28 cellular contexts compared by ENCODE assay signal in the genomic region with DNA sequence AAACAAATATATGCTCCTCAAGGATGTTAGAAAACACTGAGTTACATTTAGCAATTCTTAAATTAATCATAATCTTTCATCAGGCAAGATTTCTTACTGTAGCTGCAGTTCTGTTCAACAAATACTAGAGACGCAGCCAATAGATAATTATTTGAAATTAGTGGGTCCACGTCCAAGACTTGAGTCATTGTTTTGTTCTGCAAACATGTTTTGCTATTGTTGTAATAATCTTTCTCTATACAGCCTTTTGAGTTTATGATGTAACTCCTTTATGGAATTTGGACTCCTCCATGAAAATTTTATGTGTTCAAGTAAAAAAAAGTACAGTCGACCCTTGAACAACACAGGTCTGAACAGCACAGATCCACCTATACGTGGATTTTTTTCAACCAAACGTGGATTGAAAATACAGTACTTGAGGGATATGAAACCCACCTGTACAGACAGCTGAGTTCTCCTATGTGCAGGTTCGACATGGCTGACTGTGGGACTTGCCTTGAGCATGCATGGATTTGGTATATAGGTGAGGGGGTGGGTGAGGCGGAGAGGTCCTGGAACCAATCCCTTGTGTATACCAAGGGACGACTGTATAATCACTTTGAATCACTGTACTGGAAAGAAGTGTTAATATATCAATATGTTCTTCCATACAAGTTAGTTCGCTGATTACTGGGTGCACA. TPM values are rescaled to one million over a fixed set of nuclear protein-coding genes. Genes with fewer than 3 reads are reported as not detected.
DNase-seq lines count a peak whose midpoint lies in the region; ATAC-seq and TF ChIP-seq lines count a peak whose summit lies in the region.
"Had no signal": no experiment of that assay in that cellular context is flagged by ENCODE, and none has a peak within 500 bp of the region (broad histone marks: within the 10 kb centered on the region; RNA-seq: fewer than 3 reads in every experiment).

No MANE protein-coding gene starts in this region.

- no peaks in the 10 kb centered on the region for H3K9me3 ChIP-seq in HCT116 (ENCODE audit: control insufficient read depth in 1 of 2, insufficient read depth in 1 of 2, low read depth in 1 of 2, low read length in 2 of 2)
- H3K9me3 ChIP-seq: colonic mucosa, SJCRH30, vagina had no signal

- no peak for TF ChIP-seq RAD21 in HCT116 (IDR thresholded peaks at IDR 0.05; ENCODE audit: low read depth)

- no peak overlapping the region for H3K27ac ChIP-seq in HCT116 (ENCODE audit: low read depth, low read length)
- H3K27ac ChIP-seq: colonic mucosa, SJCRH30, vagina had no signal

- H3K79me2 ChIP-seq in HCT116 (ENCODE audit: insufficient read depth, low read length) = no peaks in the 10 kb centered on the region

- no peaks in the 10 kb centered on the region for H3K27me3 ChIP-seq in HCT116 (ENCODE audit: insufficient read depth, low read length)
- H3K27me3 ChIP-seq: colonic mucosa, SJCRH30, vagina had no signal

- H3K27ac Mint-ChIP-seq in activated naive CD4-positive, alpha-beta T cell treated with anti-CD3 and anti-CD28 coated beads, Interleukin-2, amount 50 U/mL, for 72 hours = no peak overlapping the region
- H3K27ac Mint-ChIP-seq: activated CD4-positive, alpha-beta memory T cell treated with anti-CD3 and anti-CD28 coated beads for 36 hours; activated T-helper 17 cell treated with anti-CD3 and anti-CD28 coated beads, Interleukin-2, amount 50 U/mL, for 72 hours; CD4-positive, CD25-positive, alpha-beta regulatory T cell; effector memory CD8-positive, alpha-beta T cell; naive thymus-derived CD8-positive, alpha-beta T cell; stimulated activated naive CD8-positive, alpha-beta T cell treated with anti-CD3 and anti-CD28 coated beads, Interleukin-15, amount 100 ng/mL, for 72 hours had no signal

- POLR2A ChIA-PET in HCT116 (lab: Charles Lee) = no interaction called here

- no peaks in the 10 kb centered on the region for H3K36me3 ChIP-seq in HCT116 (ENCODE audit: control insufficient read depth in 1 of 2, insufficient read depth in 2 of 2, low read length in 2 of 2)
- H3K36me3 ChIP-seq: colonic mucosa, SJCRH30, vagina had no signal

- RAD21 ChIA-PET in HCT116 (lab: Charles Lee; ENCODE audit: low non-redundant PET in 1 of 2, low total read pairs in 2 of 2, uncharacterized antibody in 2 of 2, unreplicated experiment in 2 of 2) = no interaction called here

- ATAC-seq in HCT116 (peak; percentile 67), left lobe of liver (peak; percentile 26), GM21447 (IDR thresholded peaks at IDR 0.05; ENCODE audit: unreplicated experiment) (no peak)
- ATAC-seq in activated naive CD4-positive, alpha-beta T cell treated with anti-CD3 and anti-CD28 coated beads, Interleukin-2, amount 50 U/mL, for 72 hours = no peak
- ATAC-seq: activated CD4-positive, CD25-positive, alpha-beta regulatory T cell treated with anti-CD3 and anti-CD28 coated beads, Interleukin-2, amount 50 U/mL, for 24 hours; activated T-helper 17 cell treated with anti-CD3 and anti-CD28 coated beads, Interleukin-2, amount 50 U/mL, for 72 hours; effector memory CD8-positive, alpha-beta T cell; naive thymus-derived CD8-positive, alpha-beta T cell; stimulated activated naive CD8-positive, alpha-beta T cell treated with anti-CD3 and anti-CD28 coated beads, Interleukin-15, amount 100 ng/mL, for 72 hours had no signal

- intact Hi-C loops in HCT116 (cut with micrococcal nuclease) = loop anchor here (10.0 kb wide), 1 partner anchor 707 kb away; no protein-coding TSS in a partner anchor

- H4K20me1 ChIP-seq in HCT116 (ENCODE audit: insufficient read depth) = no peaks in the 10 kb centered on the region

- H3K4me3 ChIP-seq in HCT116 (replicated peaks in 1 of 2; ENCODE audit: low read depth in 1 of 2, low read length in 2 of 2) = no peak overlapping the region
- H3K4me3 ChIP-seq: colonic mucosa, SJCRH30, vagina had no signal

- no peaks in the 10 kb centered on the region for H3K9me2 ChIP-seq in HCT116 (ENCODE audit: insufficient read depth)

- no peaks in the 10 kb centered on the region for H3K36me3 Mint-ChIP-seq in activated naive CD4-positive, alpha-beta T cell treated with anti-CD3 and anti-CD28 coated beads, Interleukin-2, amount 50 U/mL, for 72 hours
- H3K36me3 Mint-ChIP-seq: activated CD4-positive, alpha-beta memory T cell treated with anti-CD3 and anti-CD28 coated beads for 36 hours; CD4-positive, CD25-positive, alpha-beta regulatory T cell; naive thymus-derived CD8-positive, alpha-beta T cell had no signal

- TF ChIP-seq POLR2A in HCT116 (IDR thresholded peaks at IDR 0.05; ENCODE audit: borderline replicate concordance, extremely low read depth, insufficient read depth, insufficient read length) = no peak

- TF ChIP-seq CTCF in HCT116 (IDR thresholded peaks at IDR 0.05 in 2 of 3, conservative IDR thresholded peaks at IDR 0.05 in 1 of 3; ENCODE audit: borderline replicate concordance in 1 of 3, insufficient read depth in 1 of 3, low read depth in 2 of 3, low read length in 2 of 3) = no peak

- no peak overlapping the region for H3K4me2 ChIP-seq in HCT116 (ENCODE audit: low read length)

- H3K9me3 Mint-ChIP-seq in activated naive CD4-positive, alpha-beta T cell treated with anti-CD3 and anti-CD28 coated beads, Interleukin-2, amount 50 U/mL, for 72 hours = no peaks in the 10 kb centered on the region
- H3K9me3 Mint-ChIP-seq: activated CD4-positive, alpha-beta memory T cell treated with anti-CD3 and anti-CD28 coated beads for 36 hours; activated T-helper 17 cell treated with anti-CD3 and anti-CD28 coated beads, Interleukin-2, amount 50 U/mL, for 72 hours; CD4-positive, CD25-positive, alpha-beta regulatory T cell; effector memory CD8-positive, alpha-beta T cell; naive thymus-derived CD8-positive, alpha-beta T cell; stimulated activated naive CD8-positive, alpha-beta T cell treated with anti-CD3 and anti-CD28 coated beads, Interleukin-15, amount 100 ng/mL, for 72 hours had no signal

- no TSS peak for BruUV-seq in HCT116 (replicated peaks; lab: Mats Ljungman, UMichigan)

- H3K4me1 ChIP-seq in HCT116 (ENCODE audit: control insufficient read depth in 1 of 2, insufficient read depth in 2 of 2, low read length in 2 of 2) = no peaks in the 10 kb centered on the region
- H3K4me1 ChIP-seq: colonic mucosa, vagina had no signal

- no peak overlapping the region for H3K9ac ChIP-seq in HCT116 (ENCODE audit: low read length)

- CTCF ChIA-PET in HCT116 (lab: Charles Lee) = interaction anchor here (1.3 to 1.9 kb wide), 4 partner anchors 14 to 693 kb away, joined by 3 to 7 read pairs (median 3); no protein-coding TSS in a partner anchor

- H2AFZ ChIP-seq in HCT116 (ENCODE audit: low read depth, low read length, poor library complexity, severe bottlenecking) = no peak overlapping the region

- no peak for DNase-seq in HCT116 (ENCODE audit: low read depth, low spot score)
- DNase-seq in NCI-H748 treated with DMSO at 0.1 percent for 48 hours (lab: John Stamatoyannopoulos, UW) = peak; percentile 22
- DNase-seq in cerebellar cortex (ENCODE audit: low spot score) = peak; percentile 20
- DNase-seq in left lobe of liver (ENCODE audit: low spot score) = no peak
- DNase-seq in dedifferentiated amniotic fluid mesenchymal stem cell (ENCODE audit: extremely low spot score) = no peak
- DNase-seq in kidney tubule cell (ENCODE audit: low spot score) = no peak
- no peak for DNase-seq in activated naive CD4-positive, alpha-beta T cell treated with anti-CD3 and anti-CD28 coated beads, Interleukin-2, amount 50 U/mL, for 72 hours (ENCODE audit: low spot score in 2 of 2)
- DNase-seq: activated CD4-positive, alpha-beta memory T cell treated with anti-CD3 and anti-CD28 coated beads for 36 hours; activated naive CD4-positive, alpha-beta T cell treated with anti-CD3 and anti-CD28 coated beads, Interleukin-2, amount 50 U/mL, for 16 hours; amygdala; CD4-positive, CD25-positive, alpha-beta regulatory T cell; colonic mucosa; effector memory CD8-positive, alpha-beta T cell; GOT3; naive thymus-derived CD8-positive, alpha-beta T cell; NCI-H1436; NCI-H2107; occipital lobe; stimulated activated CD8-positive, alpha-beta memory T cell treated with anti-CD3 and anti-CD28 coated beads, Interleukin-4, amount 100 ng/mL, for 48 hours; stimulated activated naive CD8-positive, alpha-beta T cell treated with anti-CD3 and anti-CD28 coated beads, Interleukin-15, amount 100 ng/mL, for 72 hours had no signal

TF ChIP-seq in HCT116, 20 proteins besides CTCF, POLR2A, EP300 and RAD21:
- TF ChIP-seq ZFX (IDR thresholded peaks at IDR 0.05) (no peak), EGR1 (IDR thresholded peaks at IDR 0.05; ENCODE audit: low read depth) (no peak), CEBPB (IDR thresholded peaks at IDR 0.05; ENCODE audit: low read depth) (no peak), SRF (IDR thresholded peaks at IDR 0.05; ENCODE audit: low read depth) (no peak)
- TF ChIP-seq, protein P1, sequence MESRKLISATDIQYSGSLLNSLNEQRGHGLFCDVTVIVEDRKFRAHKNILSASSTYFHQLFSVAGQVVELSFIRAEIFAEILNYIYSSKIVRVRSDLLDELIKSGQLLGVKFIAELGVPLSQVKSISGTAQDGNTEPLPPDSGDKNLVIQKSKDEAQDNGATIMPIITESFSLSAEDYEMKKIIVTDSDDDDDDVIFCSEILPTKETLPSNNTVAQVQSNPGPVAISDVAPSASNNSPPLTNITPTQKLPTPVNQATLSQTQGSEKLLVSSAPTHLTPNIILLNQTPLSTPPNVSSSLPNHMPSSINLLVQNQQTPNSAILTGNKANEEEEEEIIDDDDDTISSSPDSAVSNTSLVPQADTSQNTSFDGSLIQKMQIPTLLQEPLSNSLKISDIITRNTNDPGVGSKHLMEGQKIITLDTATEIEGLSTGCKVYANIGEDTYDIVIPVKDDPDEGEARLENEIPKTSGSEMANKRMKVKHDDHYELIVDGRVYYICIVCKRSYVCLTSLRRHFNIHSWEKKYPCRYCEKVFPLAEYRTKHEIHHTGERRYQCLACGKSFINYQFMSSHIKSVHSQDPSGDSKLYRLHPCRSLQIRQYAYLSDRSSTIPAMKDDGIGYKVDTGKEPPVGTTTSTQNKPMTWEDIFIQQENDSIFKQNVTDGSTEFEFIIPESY (IDR thresholded peaks at IDR 0.05; ENCODE audit: extremely low read depth, insufficient replicate concordance, low read length) = no peak
TF ChIP-seq in HCT116: peak in this region for 0.

RNA-seq across cellular contexts. Expression of a gene that starts 41.3 kb away (rescaled TPM):
- not detected for total RNA-seq in HCT116 (2021; ENCODE audit: unreplicated experiment)
- polyA plus RNA-seq in HCT116 (2012) = not detected in 2 replicates
- not detected for total RNA-seq in left lobe of liver
- not detected for total RNA-seq in activated naive CD4-positive, alpha-beta T cell treated with anti-CD3 and anti-CD28 coated beads, Interleukin-2, amount 50 U/mL, for 72 hours
- total RNA-seq: activated CD4-positive, alpha-beta memory T cell treated with anti-CD3 and anti-CD28 coated beads for 36 hours; activated T-helper 17 cell treated with anti-CD3 and anti-CD28 coated beads, Interleukin-2, amount 50 U/mL, for 72 hours; glomerular endothelial cell; naive thymus-derived CD8-positive, alpha-beta T cell; NCI-H460; SJCRH30; vagina had no signal
- polyA plus RNA-seq: CD4-positive, CD25-positive, alpha-beta regulatory T cell; esophagus; naive thymus-derived CD8-positive, alpha-beta T cell had no signal

Comparison
In these comparisons a context has a peak if more than half of its experiments do, and no peak if none do; other contexts are left out.
1. ATAC-seq: peak in HCT116 (single experiment) and left lobe of liver (single experiment); none in GM21447 (single experiment) and activated naive CD4-positive, alpha-beta T cell treated with anti-CD3 and anti-CD28 coated beads, Interleukin-2, amount 50 U/mL, for 72 hours (0 of 2).
2. DNase-seq: peak in NCI-H748 treated with DMSO at 0.1 percent for 48 hours (single experiment) and cerebellar cortex (single experiment); none in HCT116 (single experiment), left lobe of liver (single experiment), dedifferentiated amniotic fluid mesenchymal stem cell (single experiment), kidney tubule cell (single experiment) and activated naive CD4-positive, alpha-beta T cell treated with anti-CD3 and anti-CD28 coated beads, Interleukin-2, amount 50 U/mL, for 72 hours (0 of 2).